8 cellular contexts compared by ENCODE assay signal in genomic region chr4:67717586-67717985, GRCh38. TPM values are rescaled to one million over a fixed set of nuclear protein-coding genes. Genes with fewer than 3 reads are reported as not detected.
"Had no signal": no experiment of that assay in that cellular context is flagged by ENCODE, and none has a peak within 500 bp of the region (broad histone marks: within the 10 kb centered on the region; RNA-seq: fewer than 3 reads in every experiment).

No MANE protein-coding gene starts in this region.

- ATAC-seq: GM12878 had no signal

- H3K4me3 ChIP-seq: GM12878 had no signal

- DNase-seq: GDM1, GF-D8 had no signal

- FAIRE-seq: GM12878, GM12891, GM12892, GM18507, GM19239 had no signal

RNA-seq across cellular contexts. Expression of gene GNRHR, which starts 36.6 kb away (rescaled TPM):
- total RNA-seq: G401, GM12878 had no signal
